Comparison of ENCODE assay signal across 26 cellular contexts in genomic region chr20:17446171-17446570, GRCh38.
"Had no signal": no experiment of that assay in that cellular context is flagged by ENCODE, and none has a peak within 500 bp of the region (broad histone marks: within the 10 kb centered on the region; RNA-seq: fewer than 3 reads in every experiment).

No MANE protein-coding gene starts in this region.

- H3K27ac Mint-ChIP-seq: immature natural killer cell, mesothelial cell of epicardium had no signal

- H3K9me3 ChIP-seq: esophagus squamous epithelium, gastrocnemius medialis, lower lobe of right lung, mucosa of descending colon had no signal

- H3K27ac ChIP-seq: coronary artery, dorsolateral prefrontal cortex, epithelial cell of prostate, esophagus squamous epithelium, gastrocnemius medialis, heart left ventricle, hepatocyte, left lung, lower lobe of right lung had no signal

- ATAC-seq: esophagus mucosa, gastrocnemius medialis, heart left ventricle, left colon, left lung, left ventricle myocardium superior, lower lobe of right lung, mucosa of descending colon had no signal

- H3K4me1 ChIP-seq: esophagus squamous epithelium, gastrocnemius medialis, heart left ventricle, left lung, lower lobe of right lung had no signal

- H3K4me1 Mint-ChIP-seq: immature natural killer cell, mesothelial cell of epicardium had no signal

- H3K36me3 ChIP-seq: esophagus squamous epithelium, gastrocnemius medialis, heart left ventricle, left lung, lower lobe of right lung had no signal

- H3K36me3 Mint-ChIP-seq: immature natural killer cell, mesothelial cell of epicardium had no signal

- FAIRE-seq: colon, endometrium, kidney had no signal

- H2AFZ ChIP-seq: hepatocyte had no signal

- H3K4me2 ChIP-seq: hepatocyte had no signal

- DNase-seq: dermis blood vessel endothelial cell; dorsolateral prefrontal cortex; effector CD4-positive, alpha-beta T cell; effector memory CD4-positive, alpha-beta T cell; erythroblast; esophagus squamous epithelium; foreskin fibroblast; foreskin melanocyte; gastrocnemius medialis; heart left ventricle; immature natural killer cell; kidney; kidney glomerular epithelial cell; left colon; left lung; left ventricle myocardium superior; lower lobe of right lung; mesenchymal stem cell; mucosa of descending colon had no signal

- H3K4me3 ChIP-seq: coronary artery, dorsolateral prefrontal cortex, esophagus squamous epithelium, gastrocnemius medialis, heart left ventricle, hepatocyte, left lung, lower lobe of right lung, mucosa of descending colon had no signal

- H3K79me2 ChIP-seq: hepatocyte had no signal

- H3K4me3 Mint-ChIP-seq: immature natural killer cell, mesothelial cell of epicardium had no signal

- H3K27me3 ChIP-seq: hepatocyte had no signal
